ENCODE assay signal across 1 cellular context in the genomic region with DNA sequence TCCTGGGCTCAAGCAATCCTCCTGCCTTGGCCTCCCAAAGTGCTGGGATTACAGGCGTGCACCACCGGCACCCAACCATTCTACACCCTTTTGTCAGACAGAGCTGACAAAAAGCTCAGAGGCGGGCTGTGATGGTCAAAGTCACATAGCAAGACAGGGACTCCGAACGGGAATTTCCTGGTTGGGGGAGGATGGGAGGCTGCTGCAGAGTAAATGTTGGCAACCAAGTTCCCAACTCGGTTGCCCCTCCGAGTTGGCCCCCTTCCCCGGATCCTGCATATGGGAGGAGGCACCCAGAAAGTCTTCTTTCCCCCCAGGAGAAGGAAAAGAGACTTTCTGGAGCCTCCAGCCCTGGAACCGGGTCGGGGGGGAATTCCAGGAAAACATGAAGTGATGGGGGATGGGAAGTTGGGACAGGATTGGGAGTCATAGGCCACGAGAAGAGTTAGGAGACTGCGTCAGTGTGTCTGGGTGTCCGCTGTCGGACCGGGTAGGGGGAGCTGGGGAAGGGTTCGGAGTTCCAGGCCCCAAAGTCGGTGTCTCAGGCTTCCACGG.
TF ChIP-seq lines count a peak whose summit lies in the region.

No MANE protein-coding gene starts in this region.

TF ChIP-seq in SK-N-SH treated with all-trans-retinoic acid at 6 μM for 48 hours, 23 proteins besides CTCF, POLR2A, EP300 and RAD21 (continued from another document):
- TF ChIP-seq, protein P1, sequence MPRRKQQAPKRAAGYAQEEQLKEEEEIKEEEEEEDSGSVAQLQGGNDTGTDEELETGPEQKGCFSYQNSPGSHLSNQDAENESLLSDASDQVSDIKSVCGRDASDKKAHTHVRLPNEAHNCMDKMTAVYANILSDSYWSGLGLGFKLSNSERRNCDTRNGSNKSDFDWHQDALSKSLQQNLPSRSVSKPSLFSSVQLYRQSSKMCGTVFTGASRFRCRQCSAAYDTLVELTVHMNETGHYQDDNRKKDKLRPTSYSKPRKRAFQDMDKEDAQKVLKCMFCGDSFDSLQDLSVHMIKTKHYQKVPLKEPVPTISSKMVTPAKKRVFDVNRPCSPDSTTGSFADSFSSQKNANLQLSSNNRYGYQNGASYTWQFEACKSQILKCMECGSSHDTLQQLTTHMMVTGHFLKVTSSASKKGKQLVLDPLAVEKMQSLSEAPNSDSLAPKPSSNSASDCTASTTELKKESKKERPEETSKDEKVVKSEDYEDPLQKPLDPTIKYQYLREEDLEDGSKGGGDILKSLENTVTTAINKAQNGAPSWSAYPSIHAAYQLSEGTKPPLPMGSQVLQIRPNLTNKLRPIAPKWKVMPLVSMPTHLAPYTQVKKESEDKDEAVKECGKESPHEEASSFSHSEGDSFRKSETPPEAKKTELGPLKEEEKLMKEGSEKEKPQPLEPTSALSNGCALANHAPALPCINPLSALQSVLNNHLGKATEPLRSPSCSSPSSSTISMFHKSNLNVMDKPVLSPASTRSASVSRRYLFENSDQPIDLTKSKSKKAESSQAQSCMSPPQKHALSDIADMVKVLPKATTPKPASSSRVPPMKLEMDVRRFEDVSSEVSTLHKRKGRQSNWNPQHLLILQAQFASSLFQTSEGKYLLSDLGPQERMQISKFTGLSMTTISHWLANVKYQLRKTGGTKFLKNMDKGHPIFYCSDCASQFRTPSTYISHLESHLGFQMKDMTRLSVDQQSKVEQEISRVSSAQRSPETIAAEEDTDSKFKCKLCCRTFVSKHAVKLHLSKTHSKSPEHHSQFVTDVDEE (CRISPR knock-in tag; IDR thresholded peaks at IDR 0.05), result no peak
- no peak for TF ChIP-seq GLIS3 (CRISPR knock-in tag; IDR thresholded peaks at IDR 0.05)
- no peak for TF ChIP-seq TOX (CRISPR knock-in tag; IDR thresholded peaks at IDR 0.05; ENCODE audit: borderline replicate concordance)
- no peak for TF ChIP-seq ZFP30 (CRISPR knock-in tag; IDR thresholded peaks at IDR 0.05)
